25 cellular contexts compared by ENCODE assay signal in the genomic region with DNA sequence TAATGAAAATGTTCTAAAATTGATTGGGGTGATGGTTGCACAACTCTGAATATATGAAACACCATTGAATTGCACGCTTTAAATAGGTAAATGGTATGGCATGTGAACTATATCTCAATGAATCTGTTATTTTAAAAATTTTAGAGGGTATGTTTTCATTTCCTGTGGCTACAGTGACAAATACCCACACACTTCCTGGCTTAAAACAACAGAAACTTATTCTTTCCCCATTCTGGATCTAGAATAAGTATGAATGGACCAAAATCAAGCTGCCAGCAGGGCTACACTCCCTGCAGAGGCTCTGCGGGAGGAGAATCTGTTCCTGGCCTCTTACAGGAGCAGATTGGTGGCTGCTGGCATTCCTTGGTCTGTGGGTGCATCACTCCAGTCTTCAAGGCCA. TPM values are rescaled to one million over a fixed set of nuclear protein-coding genes. Genes with fewer than 3 reads are reported as not detected.
DNase-seq lines count a peak whose midpoint lies in the region; ATAC-seq, FAIRE-seq and TF ChIP-seq lines count a peak whose summit lies in the region.
"Had no signal": no experiment of that assay in that cellular context is flagged by ENCODE, and none has a peak within 500 bp of the region (broad histone marks: within the 10 kb centered on the region; RNA-seq: fewer than 3 reads in every experiment).

No MANE protein-coding gene starts in this region.

- TF ChIP-seq CTCF in PC-3 (conservative IDR thresholded peaks at IDR 0.05; ENCODE audit: low read depth, low read length) (no peak), endothelial cell of umbilical vein (IDR thresholded peaks at IDR 0.05; ENCODE audit: extremely low read depth in 1 of 2, insufficient read depth in 1 of 2, low read depth in 1 of 2, low read length in 2 of 2) (no peak)

- no peak for ATAC-seq in activated naive CD8-positive, alpha-beta T cell treated with anti-CD3 and anti-CD28 coated beads, Interleukin-2, amount 50 U/mL, for 24 hours
- ATAC-seq in PC-3 (no peak; the same call in 1 of the 2 replicates), GM18907 (IDR thresholded peaks at IDR 0.05; ENCODE audit: unreplicated experiment) (no peak), HG03196 (IDR thresholded peaks at IDR 0.05; ENCODE audit: unreplicated experiment) (no peak)
- ATAC-seq: activated CD4-positive, alpha-beta T cell treated with anti-CD3 and anti-CD28 coated beads for 36 hours; right cardiac atrium; Right ventricle myocardium inferior had no signal

- H3K4me2 ChIP-seq in PC-3 (ENCODE audit: low read length): no peak overlapping the region
- peak overlapping the region; percentile 63 for H3K4me2 ChIP-seq in endothelial cell of umbilical vein (ENCODE audit: insufficient read depth, low read length)

- H3K9ac ChIP-seq in PC-3 (ENCODE audit: low read length) (no peak overlapping the region), endothelial cell of umbilical vein (replicated peaks; ENCODE audit: extremely low read depth, insufficient read depth, low read length) (no peak overlapping the region)
- H3K9ac ChIP-seq: parathyroid adenoma had no signal

- H3K79me2 ChIP-seq in PC-3 (ENCODE audit: low read length) (peaks cover 4% of the 10 kb centered on the region; the same call in 1 of the 2 replicates), endothelial cell of umbilical vein (ENCODE audit: control insufficient read depth, insufficient read depth, low read length) (no peaks in the 10 kb centered on the region)
- H3K79me2 ChIP-seq: parathyroid adenoma had no signal

- no peaks in the 10 kb centered on the region for H3K27me3 Mint-ChIP-seq in activated naive CD8-positive, alpha-beta T cell
- no peaks in the 10 kb centered on the region for H3K27me3 Mint-ChIP-seq in activated naive CD8-positive, alpha-beta T cell treated with anti-CD3 and anti-CD28 coated beads, Interleukin-2, amount 50 U/mL, for 24 hours
- H3K27me3 Mint-ChIP-seq: activated CD4-positive, alpha-beta T cell treated with anti-CD3 and anti-CD28 coated beads for 36 hours; IgD-negative memory B cell; type B pancreatic cell had no signal

- no peak for DNase-seq in activated naive CD8-positive, alpha-beta T cell treated with anti-CD3 and anti-CD28 coated beads, Interleukin-2, amount 50 U/mL, for 24 hours
- no peak for DNase-seq in PC-3
- DNase-seq in endothelial cell of umbilical vein (ENCODE audit: low read depth, low spot score): peak; percentile 33
- DNase-seq in activated T-cell treated with anti-CD3 and anti-CD28 coated beads, Interleukin-2, amount 50 U/mL, for 48 hours: no peak
- DNase-seq in glomerular visceral epithelial cell (ENCODE audit: extremely low spot score): no peak
- DNase-seq: activated CD4-positive, alpha-beta T cell treated with anti-CD3 and anti-CD28 coated beads for 36 hours; activated CD8-positive, alpha-beta memory T cell treated with anti-CD3 and anti-CD28 coated beads, Interleukin-2, amount 50 U/mL, for 4 hours; anterior cingulate cortex; GF-D8; head of caudate nucleus; NCI-H2171 treated with DMSO at 0.1 percent for 48 hours; NCI-H526 treated with DMSO at 0.1 percent for 48 hours; nephron progenitor cell; right cardiac atrium had no signal

- H3K4me1 Mint-ChIP-seq in activated naive CD8-positive, alpha-beta T cell (ENCODE audit: low read depth): peaks cover 39% of the 10 kb centered on the region
- peaks cover 65% of the 10 kb centered on the region for H3K4me1 Mint-ChIP-seq in activated naive CD8-positive, alpha-beta T cell treated with anti-CD3 and anti-CD28 coated beads, Interleukin-2, amount 50 U/mL, for 24 hours

- intact Hi-C loops in PC-3 (cut with micrococcal nuclease): no loop called here
- intact Hi-C loops in endothelial cell of umbilical vein (cut with micrococcal nuclease): no loop called here

- H4K20me1 ChIP-seq in PC-3 (ENCODE audit: low read length) (no peaks in the 10 kb centered on the region), endothelial cell of umbilical vein (replicated peaks; ENCODE audit: control insufficient read depth, extremely low read depth, insufficient read depth, low read length) (no peaks in the 10 kb centered on the region)

- CTCF ChIA-PET in PC-3 (lab: Charles Lee): interaction anchor here (0.6 kb wide), 1 partner anchor 100 kb away, joined by 3 read pairs; no protein-coding TSS in a partner anchor
- CTCF ChIA-PET in endothelial cell of umbilical vein (lab: Charles Lee): interaction anchor here (1.3 to 1.7 kb wide), 2 partner anchors 11 to 17 kb away, joined by 5 to 6 read pairs; no protein-coding TSS in a partner anchor

- dilution Hi-C loops in endothelial cell of umbilical vein (cut with MboI; ENCODE audit: extremely low pct_ligation_motif_present, low sequenced_read_pairs): no loop called here

- H3F3A ChIP-seq in PC-3 (ENCODE audit: low read length, unreplicated experiment): no peaks in the 10 kb centered on the region

- H3K27ac Mint-ChIP-seq in activated naive CD8-positive, alpha-beta T cell: peak overlapping the region; percentile 28
- H3K27ac Mint-ChIP-seq in activated naive CD8-positive, alpha-beta T cell treated with anti-CD3 and anti-CD28 coated beads, Interleukin-2, amount 50 U/mL, for 24 hours: no peak overlapping the region
- H3K27ac Mint-ChIP-seq: activated CD4-positive, alpha-beta T cell treated with anti-CD3 and anti-CD28 coated beads for 36 hours; nephron progenitor cell; type B pancreatic cell had no signal

- BruUV-seq in PC-3 (replicated peaks; lab: Mats Ljungman, UMichigan) (no TSS peak), endothelial cell of umbilical vein (replicated peaks; lab: Mats Ljungman, UMichigan) (no TSS peak)

- peaks cover 16% of the 10 kb centered on the region for H3K36me3 ChIP-seq in PC-3 (ENCODE audit: low read depth, low read length)
- H3K36me3 ChIP-seq in endothelial cell of umbilical vein (ENCODE audit: control insufficient read depth in 2 of 2, extremely low read depth in 1 of 2, insufficient read depth in 2 of 2, low read length in 2 of 2): no peaks in the 10 kb centered on the region
- H3K36me3 ChIP-seq: cardiac muscle cell had no signal

- H3K36me3 Mint-ChIP-seq in activated naive CD8-positive, alpha-beta T cell: peaks cover 2% of the 10 kb centered on the region
- H3K36me3 Mint-ChIP-seq in activated naive CD8-positive, alpha-beta T cell treated with anti-CD3 and anti-CD28 coated beads, Interleukin-2, amount 50 U/mL, for 24 hours (ENCODE audit: low read depth): peaks cover 7% of the 10 kb centered on the region
- H3K36me3 Mint-ChIP-seq: type B pancreatic cell had no signal

- POLR2A ChIA-PET in PC-3 (lab: Charles Lee; ENCODE audit: unreplicated experiment): no interaction called here
- POLR2A ChIA-PET in endothelial cell of umbilical vein (lab: Charles Lee): interaction anchor here (0.7 kb wide), 1 partner anchor 114 kb away, joined by 5 read pairs; no protein-coding TSS in a partner anchor

- FAIRE-seq in endothelial cell of umbilical vein (lab: Jason Lieb, UNC): no peak
- FAIRE-seq: H54, TTC549 had no signal

- no peak overlapping the region for H2AFZ ChIP-seq in PC-3 (ENCODE audit: low read length)
- no peak overlapping the region for H2AFZ ChIP-seq in endothelial cell of umbilical vein (ENCODE audit: low read depth, low read length)
- H2AFZ ChIP-seq: parathyroid adenoma had no signal

- H3K9me2 ChIP-seq in PC-3 (replicated peaks; ENCODE audit: low read length): no peaks in the 10 kb centered on the region

- no peak for TF ChIP-seq POLR2A in endothelial cell of umbilical vein (IDR thresholded peaks at IDR 0.05; ENCODE audit: low read depth, low read length)

- H3K4me3 Mint-ChIP-seq in activated naive CD8-positive, alpha-beta T cell: peak overlapping the region; percentile 51
- H3K4me3 Mint-ChIP-seq in activated naive CD8-positive, alpha-beta T cell treated with anti-CD3 and anti-CD28 coated beads, Interleukin-2, amount 50 U/mL, for 24 hours: no peak overlapping the region
- H3K4me3 Mint-ChIP-seq: activated CD4-positive, alpha-beta T cell treated with anti-CD3 and anti-CD28 coated beads for 36 hours; nephron progenitor cell; type B pancreatic cell had no signal

- H3K27me3 ChIP-seq in PC-3 (ENCODE audit: low read length): no peaks in the 10 kb centered on the region
- H3K27me3 ChIP-seq in endothelial cell of umbilical vein (ENCODE audit: control insufficient read depth in 2 of 2, insufficient read depth in 2 of 2, low read length in 2 of 2): no peaks in the 10 kb centered on the region
- H3K27me3 ChIP-seq: cardiac muscle cell had no signal

- no peaks in the 10 kb centered on the region for H3K9me3 Mint-ChIP-seq in activated naive CD8-positive, alpha-beta T cell (ENCODE audit: low read depth)
- no peaks in the 10 kb centered on the region for H3K9me3 Mint-ChIP-seq in activated naive CD8-positive, alpha-beta T cell treated with anti-CD3 and anti-CD28 coated beads, Interleukin-2, amount 50 U/mL, for 24 hours
- H3K9me3 Mint-ChIP-seq: IgD-negative memory B cell, type B pancreatic cell had no signal

- no peak overlapping the region for H3K4me3 ChIP-seq in PC-3 (ENCODE audit: low read length)
- H3K4me3 ChIP-seq in endothelial cell of umbilical vein (replicated peaks in 1 of 3; ENCODE audit: insufficient read depth in 1 of 3, low read depth in 1 of 3, low read length in 3 of 3): no peak overlapping the region
- H3K4me3 ChIP-seq: cardiac muscle cell had no signal

- no peaks in the 10 kb centered on the region for H3K9me1 ChIP-seq in endothelial cell of umbilical vein (replicated peaks; ENCODE audit: control insufficient read depth, extremely low read depth, insufficient read depth, low read length)

- H3K4me1 ChIP-seq in PC-3 (ENCODE audit: insufficient read depth, low read length): peaks cover 27% of the 10 kb centered on the region
- H3K4me1 ChIP-seq in endothelial cell of umbilical vein (ENCODE audit: control insufficient read depth, extremely low read depth, insufficient read depth, low read length): peaks cover 38% of the 10 kb centered on the region
- H3K4me1 ChIP-seq: parathyroid adenoma had no signal

- peak overlapping the region; percentile 7; the same call in 1 of the 2 replicates for H3K27ac ChIP-seq in PC-3 (ENCODE audit: low read length)
- peak overlapping the region; percentile 60 for H3K27ac ChIP-seq in endothelial cell of umbilical vein (ENCODE audit: insufficient read depth, low read depth, low read length)
- H3K27ac ChIP-seq: C4-2B, cardiac muscle cell, parathyroid adenoma had no signal

- H3K9me3 ChIP-seq in PC-3 (ENCODE audit: low read length) (no peaks in the 10 kb centered on the region), endothelial cell of umbilical vein (replicated peaks; ENCODE audit: control insufficient read depth, insufficient read depth, low read length) (no peaks in the 10 kb centered on the region)

RNA-seq across cellular contexts. Expression of gene PECAM1, which starts 11.3 kb away (rescaled TPM):
- total RNA-seq in PC-3 (2014; rRNA removed) (2.3 and 2.4 TPM in 2 replicates), endothelial cell of umbilical vein (1,037 and 1,131 TPM in 2 replicates)
- 621 and 832 TPM in 2 replicates for polyA plus RNA-seq in endothelial cell of umbilical vein
- polyA plus RNA-seq in endothelial cell of umbilical vein (2011; cell fraction: cytosol; rRNA removed): 493 and 552 TPM in 2 replicates
- 383 and 504 TPM in 2 replicates for polyA plus RNA-seq in endothelial cell of umbilical vein (2011; cell fraction: nucleus; rRNA removed)
- polyA plus RNA-seq in endothelial cell of umbilical vein (2012): 893 and 1,063 TPM in 2 replicates
- polyA minus RNA-seq in endothelial cell of umbilical vein: 4,612 and 5,290 TPM in 2 replicates
- not detected for polyA minus RNA-seq in endothelial cell of umbilical vein (2011; cell fraction: cytosol; rRNA and poly(A)+ RNA removed)
- 645 and 1,088 TPM in 2 replicates for polyA minus RNA-seq in endothelial cell of umbilical vein (2011; cell fraction: nucleus; rRNA and poly(A)+ RNA removed)
- polyA plus RNA-seq: cardiac muscle cell had no signal

RNA-seq across cellular contexts. Expression of gene MILR1, which starts 47.0 kb away (rescaled TPM):
- total RNA-seq in PC-3 (2014; rRNA removed) (10.1 and 13.3 TPM in 2 replicates), endothelial cell of umbilical vein (1.2 and 1.6 TPM in 2 replicates)
- polyA plus RNA-seq in endothelial cell of umbilical vein: 17.8 and 21.6 TPM in 2 replicates
- 16.8 and 17.6 TPM in 2 replicates for polyA plus RNA-seq in endothelial cell of umbilical vein (2011; cell fraction: cytosol; rRNA removed)
- 35.9 and 55.9 TPM in 2 replicates for polyA plus RNA-seq in endothelial cell of umbilical vein (2011; cell fraction: nucleus; rRNA removed)
- polyA plus RNA-seq in endothelial cell of umbilical vein (2012): 7.9 and 12.4 TPM in 2 replicates
- 9.2 and 17.9 TPM in 2 replicates for polyA minus RNA-seq in endothelial cell of umbilical vein
- not detected for polyA minus RNA-seq in endothelial cell of umbilical vein (2011; cell fraction: cytosol; rRNA and poly(A)+ RNA removed)
- polyA minus RNA-seq in endothelial cell of umbilical vein (2011; cell fraction: nucleus; rRNA and poly(A)+ RNA removed): 14.8 and 23.2 TPM in 2 replicates
- total RNA-seq: cardiac muscle cell had no signal
- polyA plus RNA-seq: cardiac muscle cell had no signal

Comparison
In these comparisons a context has a peak if more than half of its experiments do, and no peak if none do; other contexts are left out.
1. RNA of gene PECAM1, which starts 11.3 kb away (total RNA-seq): 1,037 to 1,131 TPM in endothelial cell of umbilical vein; 2.3 to 2.4 TPM in PC-3; every median in the first group is over 100 times any median in the second.